8 cellular contexts compared by ENCODE assay signal in genomic region chr3:53219897-53220483, GRCh38. TPM values are rescaled to one million over a fixed set of nuclear protein-coding genes. Genes with fewer than 3 reads are reported as not detected.
DNase-seq lines count a peak whose midpoint lies in the region; ATAC-seq, FAIRE-seq and TF ChIP-seq lines count a peak whose summit lies in the region.

No MANE protein-coding gene starts in this region.

- H3K9me3 ChIP-seq in K562 (replicated peaks; ENCODE audit: control insufficient read depth, insufficient read depth, low read depth, low read length) = no peaks in the 10 kb centered on the region
- H3K9me3 ChIP-seq in iPS DF 6.9 (ENCODE audit: control insufficient read depth, insufficient read depth, low read length) = no peaks in the 10 kb centered on the region

- H3K9ac ChIP-seq in K562 (ENCODE audit: insufficient read depth in 1 of 2, low read depth in 2 of 2, low read length in 2 of 2) = no peak overlapping the region

- TF ChIP-seq RAD21 in K562 (CRISPR knock-in tag; conservative IDR thresholded peaks at IDR 0.05 in 1 of 2, IDR thresholded peaks at IDR 0.05 in 1 of 2) = peak; percentile 67 to 80

- no peaks in the 10 kb centered on the region for H3K9me1 ChIP-seq in K562 (ENCODE audit: control insufficient read depth, insufficient read depth, low read length)

- CTCF ChIA-PET in GM10248 (lab: Yijun Ruan, JAX) (interaction anchor here (0.7 to 4.9 kb wide), 23 partner anchors 8 to 138 kb away, joined by 3 to 22 read pairs (median 4); no protein-coding TSS in a partner anchor), K562 (lab: Yijun Ruan, JAX; ENCODE audit: low intra/inter-chr PET ratio) (interaction anchor here (0.9 kb wide), 1 partner anchor 130 kb away, joined by 10 read pairs; no protein-coding TSS in a partner anchor)

- no TSS peak for BruUV-seq in K562 (replicated peaks; lab: Mats Ljungman, UMichigan)

- FAIRE-seq in K562 (lab: Jason Lieb, UNC) = peak; percentile 80

- H3K4me3 ChIP-seq in K562 (no peak overlapping the region), iPS DF 6.9 (ENCODE audit: low read length) (no peak overlapping the region)

- peaks cover 21% of the 10 kb centered on the region; the same call in 1 of the 3 replicates for H3K36me3 ChIP-seq in K562 (ENCODE audit: control insufficient read depth, insufficient read depth, low read length)
- peaks cover 16% of the 10 kb centered on the region for H3K36me3 ChIP-seq in iPS DF 6.9 (ENCODE audit: control insufficient read depth, insufficient read depth, low read length)

- H3K27me3 ChIP-seq in K562 (ENCODE audit: control insufficient read depth in 2 of 2, insufficient read depth in 2 of 2, low read length in 2 of 2) = no peaks in the 10 kb centered on the region
- H3K27me3 ChIP-seq in iPS DF 6.9 (ENCODE audit: control insufficient read depth, insufficient read depth, low read length) = no peaks in the 10 kb centered on the region

- no peak overlapping the region for H3K27ac ChIP-seq in K562 (ENCODE audit: extremely low read depth, low read depth, low read length)
- H3K27ac ChIP-seq in iPS DF 6.9 (ENCODE audit: low read length) = no peak overlapping the region

- no peak overlapping the region for H3K4me2 ChIP-seq in K562 (ENCODE audit: insufficient read depth, low read length)

- WGBS in K562 (ENCODE audit: insufficient coverage, low coverage, missing lambda C conversion rate) = 45% methylated on average over 10 of the region's 10 CpGs
- WGBS in iPS DF 6.9 (ENCODE audit: insufficient coverage, insufficient read length) = no CpG with 5 or more reads among the region's 10 CpGs

- peak; percentile 56 for ATAC-seq in HG02642 (IDR thresholded peaks at IDR 0.05; ENCODE audit: poor library complexity, unreplicated experiment)
- peak; percentile 95 for ATAC-seq in K562
- ATAC-seq in GM18873 (IDR thresholded peaks at IDR 0.05; ENCODE audit: low FRiP score, unreplicated experiment) = no peak

- TF ChIP-seq EP300 in K562 (IDR thresholded peaks at IDR 0.05; ENCODE audit: low read length) = no peak

- intact Hi-C loops in K562 (cut with micrococcal nuclease) = loop anchor here (1.0 to 10.0 kb wide), 4 partner anchors 55 to 490 kb away; no protein-coding TSS in a partner anchor

- H3K4me1 ChIP-seq in K562 (replicated peaks in 1 of 2; ENCODE audit: control insufficient read depth in 2 of 2, insufficient read depth in 2 of 2, low read length in 2 of 2) = 0 out of 5 replicates have a peak, but pooled peaks cover 0 to 3% of the 10 kb centered on the region in 2 experiments
- no peaks in the 10 kb centered on the region for H3K4me1 ChIP-seq in iPS DF 6.9 (ENCODE audit: control insufficient read depth, insufficient read depth, low read length)

- DNase-seq in GM10248 (ENCODE audit: extremely low spot score) (peak; percentile 86), NCI-H2029 (lab: John Stamatoyannopoulos, UW) (peak; percentile 52), UCSD-AML1 (lab: John Stamatoyannopoulos, UW; ENCODE audit: unreplicated experiment) (peak; percentile 85), K562 (ENCODE audit: extremely low read depth in 1 of 4, low spot score in 3 of 4) (peak; percentile 73 to 85 (median 80)), iPS DF 6.9 (ENCODE audit: low read depth, low spot score) (peak; percentile 80)
- DNase-seq in stimulated activated CD4-positive, alpha-beta T cell treated with anti-CD3 and anti-CD28 coated beads, Interleukin-15, amount 100 ng/mL, for 1 hour (ENCODE audit: low read depth in 1 of 2, low spot score in 1 of 2) = peak; percentile 44 to 64

- H4K20me1 ChIP-seq in K562 (replicated peaks; ENCODE audit: control insufficient read depth, insufficient read depth, low read length) = peaks cover 8% of the 10 kb centered on the region

- peak; percentile 80 for TF ChIP-seq CTCF in GM10248 (IDR thresholded peaks at IDR 0.05; ENCODE audit: control extremely low read depth, extremely low read depth, low read depth, missing control alignments)
- peak; percentile 89 to 95 (median 90) for TF ChIP-seq CTCF in K562 (IDR thresholded peaks at IDR 0.05 in 2 of 3, conservative IDR thresholded peaks at IDR 0.05 in 1 of 3; ENCODE audit: insufficient read depth in 2 of 3, low read depth in 1 of 3, low read length in 3 of 3)

- in situ Hi-C loops in K562 (cut with MboI) = no loop called here

- H3K79me2 ChIP-seq in K562 (ENCODE audit: control insufficient read depth, insufficient read depth, low read length) = no peaks in the 10 kb centered on the region

- H2AFZ ChIP-seq in K562 (ENCODE audit: low read depth, low read length) = no peak overlapping the region

- no peak for TF ChIP-seq POLR2A in K562 (conservative IDR thresholded peaks at IDR 0.05)

- POLR2A ChIA-PET in GM10248 (lab: Yijun Ruan, JAX) (no interaction called here), K562 (lab: Yijun Ruan, JAX) (interaction anchor here (0.6 to 1.4 kb wide), 4 partner anchors 33 to 422 kb away, joined by 3 to 4 read pairs (median 3); no protein-coding TSS in a partner anchor)

TF ChIP-seq in K562, 482 proteins besides CTCF, POLR2A, EP300 and RAD21 (continues in another document):
- TF ChIP-seq NFIX (CRISPR knock-in tag; IDR thresholded peaks at IDR 0.05; ENCODE audit: low read depth) (no peak), PHF21A (IDR thresholded peaks at IDR 0.05; ENCODE audit: borderline replicate concordance, low read depth) (no peak), XRCC5 (IDR thresholded peaks at IDR 0.05; ENCODE audit: low read depth, low read length) (0 out of 2 replicates have a peak, but pooled peaks have one; percentile 65), CREM (IDR thresholded peaks at IDR 0.05; ENCODE audit: low read depth) (peak; percentile 52), FOXA3 (CRISPR knock-in tag; conservative IDR thresholded peaks at IDR 0.05 in 1 of 2, IDR thresholded peaks at IDR 0.05 in 1 of 2) (no peak), SAP30 (IDR thresholded peaks at IDR 0.05; ENCODE audit: borderline replicate concordance, insufficient read depth, low read depth, low read length, poor library complexity, severe bottlenecking) (no peak), RBM39 (optimal IDR thresholded peaks at IDR 0.05; ENCODE audit: low read depth, low read length) (no peak), SRF (CRISPR knock-in tag; IDR thresholded peaks at IDR 0.05) (no peak), CTBP1 (IDR thresholded peaks at IDR 0.05; ENCODE audit: borderline replicate concordance) (peak; percentile 37; the same call in 1 of the 2 replicates), ZNF445 (CRISPR knock-in tag; IDR thresholded peaks at IDR 0.05; ENCODE audit: low read depth) (no peak), RCOR1 (IDR thresholded peaks at IDR 0.05; ENCODE audit: borderline replicate concordance in 1 of 2, low read depth in 2 of 2, low read length in 2 of 2) (peak in 1 of 2 experiments; percentile 66; a peak in 2 of 4 replicates), ZNF184 (CRISPR knock-in tag; IDR thresholded peaks at IDR 0.05) (no peak), HMG20A (CRISPR knock-in tag; conservative IDR thresholded peaks at IDR 0.05) (no peak), SMAD2 (IDR thresholded peaks at IDR 0.05; ENCODE audit: low read depth, low read length) (no peak), ZNF766 (CRISPR knock-in tag; conservative IDR thresholded peaks at IDR 0.05) (no peak), JUND (IDR thresholded peaks at IDR 0.05; ENCODE audit: borderline replicate concordance, low read depth, low read length) (0 out of 2 replicates have a peak, but pooled peaks have one; percentile 16), JUND (tag; IDR thresholded peaks at IDR 0.05; ENCODE audit: borderline replicate concordance, low read depth, low read length) (no peak)

RNA-seq across cellular contexts. Expression of gene TKT, which starts 35.8 kb away (rescaled TPM):
- 73.0 and 172 TPM in 2 replicates for total RNA-seq in K562 (2011; cell fraction: chromatin; rRNA removed; ENCODE audit: low replicate concordance)
- total RNA-seq in K562 (2011; cell fraction: nucleolus; rRNA removed) = 134 and 158 TPM in 2 replicates
- 104 and 119 TPM in 2 replicates for total RNA-seq in K562 (2011; cell fraction: nucleoplasm; rRNA removed)
- 288 and 355 TPM in 2 replicates for total RNA-seq in K562 (2014; rRNA removed)
- total RNA-seq in K562 (2014; rRNA removed; fragmentation: Illumina TruSeq; extraction: Trizol) = 88.1 and 108 TPM in 2 replicates
- total RNA-seq in K562 (2015; rRNA removed; fragmentation: Illumina TruSeq; extraction: Trizol) = 187 and 191 TPM in 2 replicates
- 401 and 410 TPM in 2 replicates for total RNA-seq in K562 (2021)
- polyA plus RNA-seq in K562 (2011; rRNA removed) = 70.1 and 173 TPM in 2 replicates
- polyA plus RNA-seq in K562 (2011; cell fraction: cytosol; rRNA removed) = 89.6 and 124 TPM in 2 replicates
- 101 and 154 TPM in 2 replicates for polyA plus RNA-seq in K562 (2011; cell fraction: nucleus; rRNA removed)
- 282 and 441 TPM in 2 replicates for polyA plus RNA-seq in K562 (2012)
- polyA plus RNA-seq in K562 (2014; fragmentation: Illumina TruSeq; extraction: Trizol) = 250 and 316 TPM in 2 replicates
- 100 to 1,000 TPM in 1 of 2 experiments, 10 to 100 TPM in 1; 58.1 to 107 TPM for polyA plus RNA-seq in K562 (2014; fragmentation: Nextera tagmentation; extraction: Ambion mirVana)
- 226 and 263 TPM in 2 replicates for polyA plus RNA-seq in K562 (2014; rRNA removed)
- polyA minus RNA-seq in K562 (2011; rRNA and poly(A)+ RNA removed) = 52.4 and 66.2 TPM in 2 replicates
- polyA minus RNA-seq in K562 (2011; cell fraction: cytosol; rRNA and poly(A)+ RNA removed) = 125 and 206 TPM in 2 replicates
- 45.1 and 56.1 TPM in 2 replicates for polyA minus RNA-seq in K562 (2011; cell fraction: nucleus; rRNA and poly(A)+ RNA removed)

RNA-seq across cellular contexts. Expression of gene PRKCD, which starts 59.0 kb away (rescaled TPM):
- total RNA-seq in K562 (2011; cell fraction: chromatin; rRNA removed; ENCODE audit: low replicate concordance) = 9.7 and 22.9 TPM in 2 replicates
- 11.8 and 13.8 TPM in 2 replicates for total RNA-seq in K562 (2011; cell fraction: nucleolus; rRNA removed)
- 10.5 and 11.8 TPM in 2 replicates for total RNA-seq in K562 (2011; cell fraction: nucleoplasm; rRNA removed)
- total RNA-seq in K562 (2014; rRNA removed) (3.0 and 4.6 TPM in 2 replicates), K562 (2014; rRNA removed; fragmentation: Illumina TruSeq; extraction: Trizol) (4.2 and 4.4 TPM in 2 replicates), K562 (2015; rRNA removed; fragmentation: Illumina TruSeq; extraction: Trizol) (5.9 and 6.1 TPM in 2 replicates), K562 (2021) (15.7 and 16.0 TPM in 2 replicates)
- polyA plus RNA-seq in K562 (2011; rRNA removed) (15.3 and 16.0 TPM in 2 replicates), K562 (2014; fragmentation: Illumina TruSeq; extraction: Trizol) (18.8 and 19.5 TPM in 2 replicates), K562 (2014; fragmentation: Nextera tagmentation; extraction: Ambion mirVana) (1 to 10 TPM; 2.5 to 4.1 TPM), K562 (2014; rRNA removed) (14.1 and 14.3 TPM in 2 replicates)
- 16.0 and 19.6 TPM in 2 replicates for polyA plus RNA-seq in K562 (2011; cell fraction: cytosol; rRNA removed)
- polyA plus RNA-seq in K562 (2011; cell fraction: nucleus; rRNA removed) = 21.6 and 24.8 TPM in 2 replicates
- 12.8 and 15.7 TPM in 2 replicates for polyA plus RNA-seq in K562 (2012)
- polyA minus RNA-seq in K562 (2011; rRNA and poly(A)+ RNA removed) = 12.2 and 14.1 TPM in 2 replicates
- polyA minus RNA-seq in K562 (2011; cell fraction: cytosol; rRNA and poly(A)+ RNA removed) = 8.0 and 9.1 TPM in 2 replicates
- polyA minus RNA-seq in K562 (2011; cell fraction: nucleus; rRNA and poly(A)+ RNA removed) = 7.3 and 9.6 TPM in 2 replicates
